Comparison of ENCODE assay signal across 1 cellular context in genomic region chr1:228164561-228165371, GRCh38.
TF ChIP-seq lines count a peak whose summit lies in the region.

No MANE protein-coding gene starts in this region.

TF ChIP-seq in K562, 482 proteins besides CTCF, POLR2A, EP300 and RAD21 (continued from another document and continues in another):
- TF ChIP-seq AFF1 (IDR thresholded peaks at IDR 0.05; ENCODE audit: low read depth in 1 of 2, partially characterized antibody in 2 of 2) (no peak), ZNF436 (CRISPR knock-in tag; IDR thresholded peaks at IDR 0.05) (no peak), KLF16 (IDR thresholded peaks at IDR 0.05) (peak; percentile 93), KLF13 (tag; IDR thresholded peaks at IDR 0.05; ENCODE audit: borderline replicate concordance, low read depth) (no peak), CXXC5 (CRISPR knock-in tag; IDR thresholded peaks at IDR 0.05) (peak; percentile 69), GABPB2 (CRISPR knock-in tag; conservative IDR thresholded peaks at IDR 0.05) (0 out of 2 replicates have a peak, but pooled peaks have one; percentile 19), ZEB2 (IDR thresholded peaks at IDR 0.05) (peak; percentile 84), SUPT5H (IDR thresholded peaks at IDR 0.05) (0 out of 2 replicates have a peak, but pooled peaks have one; percentile 67), ZNF175 (CRISPR knock-in tag; IDR thresholded peaks at IDR 0.05; ENCODE audit: low read depth) (0 out of 2 replicates have a peak, but pooled peaks have one; percentile 52), TAF7 (tag; IDR thresholded peaks at IDR 0.05) (no peak), NFYB (IDR thresholded peaks at IDR 0.05; ENCODE audit: extremely low read depth, insufficient read length) (no peak), HCFC1 (IDR thresholded peaks at IDR 0.05; ENCODE audit: low read depth, low read length) (no peak), ZNF785 (CRISPR knock-in tag; IDR thresholded peaks at IDR 0.05) (no peak), CBFB (CRISPR knock-in tag; IDR thresholded peaks at IDR 0.05) (peak; percentile 62; the same call in 1 of the 2 replicates), EZH2 (IDR thresholded peaks at IDR 0.05; ENCODE audit: borderline replicate concordance, low read depth, low read length) (no peak), KDM5B (IDR thresholded peaks at IDR 0.05; ENCODE audit: insufficient replicate concordance, low read depth, low read length) (no peak), THAP7 (CRISPR knock-in tag; IDR thresholded peaks at IDR 0.05) (no peak), SRSF1 (IDR thresholded peaks at IDR 0.05; ENCODE audit: low read depth, low read length) (no peak), MECOM (CRISPR knock-in tag; IDR thresholded peaks at IDR 0.05) (0 out of 2 replicates have a peak, but pooled peaks have one; percentile 56), HMG20B (CRISPR knock-in tag; IDR thresholded peaks at IDR 0.05) (no peak), SRSF7 (optimal IDR thresholded peaks at IDR 0.05; ENCODE audit: low read depth, low read length) (no peak), FOXJ2 (tag; IDR thresholded peaks at IDR 0.05) (no peak), MED1 (CRISPR knock-in tag; IDR thresholded peaks at IDR 0.05; ENCODE audit: borderline replicate concordance) (no peak), DACH1 (IDR thresholded peaks at IDR 0.05; ENCODE audit: partially characterized antibody) (no peak), FOXP1 (CRISPR knock-in tag; IDR thresholded peaks at IDR 0.05) (no peak), E2F3 (CRISPR knock-in tag; IDR thresholded peaks at IDR 0.05) (0 out of 2 replicates have a peak, but pooled peaks have one; percentile 21), FOXP4 (CRISPR knock-in tag; IDR thresholded peaks at IDR 0.05; ENCODE audit: borderline replicate concordance) (0 out of 2 replicates have a peak, but pooled peaks have one; percentile 34), ZBTB49 (CRISPR knock-in tag; IDR thresholded peaks at IDR 0.05; ENCODE audit: borderline replicate concordance) (0 out of 2 replicates have a peak, but pooled peaks have one; percentile 15), XRCC5 (IDR thresholded peaks at IDR 0.05; ENCODE audit: low read depth, low read length) (no peak), ZNF41 (CRISPR knock-in tag; conservative IDR thresholded peaks at IDR 0.05) (no peak), YY1 (IDR thresholded peaks at IDR 0.05; ENCODE audit: borderline replicate concordance in 1 of 3, control insufficient read depth in 1 of 3, extremely low read depth in 1 of 3, insufficient read depth in 3 of 3, insufficient read length in 1 of 3, insufficient replicate concordance in 2 of 3, low read depth in 1 of 3, low read length in 2 of 3) (peak in 1 of 3 experiments; percentile 8), MEF2D (tag; conservative IDR thresholded peaks at IDR 0.05; ENCODE audit: low read depth) (no peak), ZNF639 (CRISPR knock-in tag; conservative IDR thresholded peaks at IDR 0.05 in 1 of 2, IDR thresholded peaks at IDR 0.05 in 1 of 2) (peak in 1 of 2 experiments; percentile 89; a peak in 2 of 4 replicates), ELF4 (CRISPR knock-in tag; IDR thresholded peaks at IDR 0.05) (no peak), ZNF174 (CRISPR knock-in tag; IDR thresholded peaks at IDR 0.05) (peak; percentile 68; the same call in 1 of the 2 replicates), E2F6 (IDR thresholded peaks at IDR 0.05; ENCODE audit: borderline replicate concordance in 1 of 2, extremely low read depth in 1 of 2, insufficient read depth in 1 of 2, insufficient read length in 1 of 2, low read depth in 1 of 2, low read length in 1 of 2, poor library complexity in 1 of 2, severe bottlenecking in 1 of 2) (peak in 1 of 2 experiments; percentile 46), TCFL5 (CRISPR knock-in tag; conservative IDR thresholded peaks at IDR 0.05) (no peak), SETDB1 (IDR thresholded peaks at IDR 0.05; ENCODE audit: low read length) (no peak), BRF1 (IDR thresholded peaks at IDR 0.05; ENCODE audit: borderline replicate concordance, extremely low read depth, insufficient read length) (no peak), ZNF717 (CRISPR knock-in tag; IDR thresholded peaks at IDR 0.05) (no peak), MEIS2 (IDR thresholded peaks at IDR 0.05; ENCODE audit: partially characterized antibody) (peak; percentile 71), PHF21A (IDR thresholded peaks at IDR 0.05; ENCODE audit: borderline replicate concordance, low read depth) (peak; percentile 70; the same call in 1 of the 2 replicates), HDAC1 (IDR thresholded peaks at IDR 0.05) (peak; percentile 80 to 100; a peak in 3 of 4 replicates), RB1 (IDR thresholded peaks at IDR 0.05; ENCODE audit: low read depth) (no peak), BCOR (IDR thresholded peaks at IDR 0.05) (peak; percentile 68; the same call in 1 of the 2 replicates), E2F1 (CRISPR knock-in tag; IDR thresholded peaks at IDR 0.05) (no peak), CBX5 (IDR thresholded peaks at IDR 0.05; ENCODE audit: borderline replicate concordance, low read depth) (no peak), RBM39 (optimal IDR thresholded peaks at IDR 0.05; ENCODE audit: low read depth, low read length) (no peak), THRAP3 (IDR thresholded peaks at IDR 0.05; ENCODE audit: borderline replicate concordance) (no peak), SNRNP70 (optimal IDR thresholded peaks at IDR 0.05; ENCODE audit: low read depth, low read length) (no peak), PREB (CRISPR knock-in tag; IDR thresholded peaks at IDR 0.05) (no peak), ZNF224 (CRISPR knock-in tag; IDR thresholded peaks at IDR 0.05) (no peak), HNRNPK (IDR thresholded peaks at IDR 0.05; ENCODE audit: low read depth, low read length, poor library complexity, severe bottlenecking) (no peak), DPF2 (IDR thresholded peaks at IDR 0.05) (peak; percentile 36), TEAD1 (CRISPR knock-in tag; IDR thresholded peaks at IDR 0.05) (peak; percentile 59 to 82; a peak in 3 of 4 replicates), IRF9 (tag; IDR thresholded peaks at IDR 0.05) (no peak), MBD2 (IDR thresholded peaks at IDR 0.05; ENCODE audit: borderline replicate concordance, low read depth) (no peak)
